In the genomic region with DNA sequence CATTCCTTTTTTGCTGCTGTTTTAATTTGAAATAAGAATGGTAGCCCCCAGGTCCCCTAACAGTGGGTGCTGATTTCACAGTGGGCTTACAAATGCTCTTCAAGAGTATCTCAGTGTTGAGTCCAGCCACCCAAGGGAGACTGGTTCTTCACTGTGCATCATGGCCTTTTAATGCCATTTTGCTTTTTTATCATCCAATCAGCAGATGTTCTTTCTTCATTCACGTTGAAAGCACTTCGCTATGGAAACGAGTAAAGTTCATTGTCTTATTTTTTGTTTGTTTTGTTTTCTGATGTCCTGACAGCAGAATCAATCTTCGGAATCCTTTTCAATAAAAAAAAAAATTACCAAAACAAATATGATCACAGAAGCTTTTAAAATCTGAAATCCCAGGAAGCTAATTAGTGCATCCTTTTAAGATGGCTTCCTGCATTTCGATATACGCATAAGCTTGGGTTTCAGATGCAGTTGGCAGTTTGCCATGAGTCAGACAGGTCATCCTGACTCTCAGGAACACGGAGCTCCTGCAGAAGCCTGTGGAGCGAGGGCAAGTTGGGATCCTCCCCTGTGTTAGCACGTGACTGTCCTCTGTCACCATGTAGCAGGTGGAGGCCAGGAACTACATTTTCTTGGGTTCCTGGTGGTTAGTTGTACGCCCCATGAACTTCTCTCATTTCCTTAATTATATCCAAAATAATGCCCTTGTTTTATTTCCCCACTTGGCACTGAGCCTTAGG, we compare ENCODE assay signal across 16 cellular contexts.
DNase-seq lines count a peak whose midpoint lies in the region; ATAC-seq and TF ChIP-seq lines count a peak whose summit lies in the region.
"Had no signal": no experiment of that assay in that cellular context is flagged by ENCODE, and none has a peak within 500 bp of the region (broad histone marks: within the 10 kb centered on the region; RNA-seq: fewer than 3 reads in every experiment).

No MANE protein-coding gene starts in this region.

- no peak for TF ChIP-seq POLR2A in erythroblast (IDR thresholded peaks at IDR 0.05; ENCODE audit: low read length)

- ATAC-seq in SK-N-SH treated with all-trans-retinoic acid at 6 μM for 48 hours: no peak
- no peak for ATAC-seq in HG02970 (IDR thresholded peaks at IDR 0.05; ENCODE audit: low FRiP score, unreplicated experiment)
- ATAC-seq: PC-3 had no signal

- peak; percentile 88 for DNase-seq in COLO668 (lab: John Stamatoyannopoulos, UW; ENCODE audit: unreplicated experiment)
- peak; percentile 1 for DNase-seq in NCI-H1048 (lab: John Stamatoyannopoulos, UW)
- peak; percentile 67 for DNase-seq in NCI-H2196 (lab: John Stamatoyannopoulos, UW; ENCODE audit: unreplicated experiment)
- DNase-seq in activated T-cell treated with anti-CD3 and anti-CD28 coated beads for 4 hours: no peak
- no peak for DNase-seq in erythroblast (lab: John Stamatoyannopoulos, UW)
- DNase-seq in stimulated activated CD4-positive, alpha-beta T cell treated with anti-CD3 and anti-CD28 coated beads, Interleukin-4, amount 100 ng/mL, for 24 hours: no peak
- DNase-seq: activated CD4-positive, CD25-positive, alpha-beta regulatory T cell; activated gamma-delta T cell; hippocampal formation; NCI-H1694; PC-3; stimulated activated naive CD4-positive, alpha-beta T cell treated with Interleukin-2 at 50 U/mL for 16 hours; T-helper 1 cell; upper lobe of right lung had no signal

TF ChIP-seq in SK-N-SH treated with all-trans-retinoic acid at 6 μM for 48 hours, 23 proteins besides CTCF, POLR2A, EP300 and RAD21:
- no peak for TF ChIP-seq ZNF8 (CRISPR knock-in tag; IDR thresholded peaks at IDR 0.05)
- no peak for TF ChIP-seq ISL1 (CRISPR knock-in tag; IDR thresholded peaks at IDR 0.05)
- TF ChIP-seq, protein P1, sequence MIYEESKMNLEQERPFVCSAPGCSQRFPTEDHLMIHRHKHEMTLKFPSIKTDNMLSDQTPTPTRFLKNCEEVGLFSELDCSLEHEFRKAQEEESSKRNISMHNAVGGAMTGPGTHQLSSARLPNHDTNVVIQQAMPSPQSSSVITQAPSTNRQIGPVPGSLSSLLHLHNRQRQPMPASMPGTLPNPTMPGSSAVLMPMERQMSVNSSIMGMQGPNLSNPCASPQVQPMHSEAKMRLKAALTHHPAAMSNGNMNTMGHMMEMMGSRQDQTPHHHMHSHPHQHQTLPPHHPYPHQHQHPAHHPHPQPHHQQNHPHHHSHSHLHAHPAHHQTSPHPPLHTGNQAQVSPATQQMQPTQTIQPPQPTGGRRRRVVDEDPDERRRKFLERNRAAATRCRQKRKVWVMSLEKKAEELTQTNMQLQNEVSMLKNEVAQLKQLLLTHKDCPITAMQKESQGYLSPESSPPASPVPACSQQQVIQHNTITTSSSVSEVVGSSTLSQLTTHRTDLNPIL (CRISPR knock-in tag; IDR thresholded peaks at IDR 0.05; ENCODE audit: low read depth): no peak
- TF ChIP-seq ESRRG (CRISPR knock-in tag; IDR thresholded peaks at IDR 0.05): no peak
- no peak for TF ChIP-seq ZNF70 (CRISPR knock-in tag; IDR thresholded peaks at IDR 0.05)
- peak; percentile 49; the same call in 1 of the 2 replicates for TF ChIP-seq TCF4 (CRISPR knock-in tag; IDR thresholded peaks at IDR 0.05; ENCODE audit: borderline replicate concordance)

Comparison
In these comparisons a context has a peak if more than half of its experiments do, and no peak if none do; other contexts are left out.
1. DNase-seq: peak in COLO668 (single experiment), NCI-H1048 (single experiment) and NCI-H2196 (single experiment); none in activated T-cell treated with anti-CD3 and anti-CD28 coated beads for 4 hours (single experiment), erythroblast (0 of 2) and stimulated activated CD4-positive, alpha-beta T cell treated with anti-CD3 and anti-CD28 coated beads, Interleukin-4, amount 100 ng/mL, for 24 hours (single experiment).